14 cellular contexts compared by ENCODE assay signal in the genomic region with DNA sequence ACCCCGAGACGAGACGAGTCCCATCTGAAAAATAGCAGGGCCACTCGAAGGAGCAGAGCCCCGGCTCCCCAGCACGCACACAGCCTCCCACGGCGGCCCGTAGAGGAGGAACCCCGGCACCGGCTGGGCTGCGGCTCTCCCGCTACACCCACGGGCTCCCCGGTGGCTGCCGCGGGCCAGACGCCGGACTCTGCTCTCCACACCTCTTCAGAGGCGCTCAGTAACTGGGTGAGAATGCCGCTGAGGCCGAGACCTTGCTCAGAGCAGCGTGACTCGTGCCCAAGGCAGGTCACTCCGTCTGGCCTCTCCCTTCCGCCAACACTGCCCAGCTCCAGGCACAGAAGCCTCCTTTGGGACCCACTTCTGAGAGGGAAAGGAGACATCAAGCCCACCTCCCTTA. TPM values are rescaled to one million over a fixed set of nuclear protein-coding genes. Genes with fewer than 3 reads are reported as not detected.
A peak's percentile ranks its signal among the peaks of the same experiment; 100 is the strongest.
DNase-seq lines count a peak whose midpoint lies in the region; ATAC-seq, FAIRE-seq and TF ChIP-seq lines count a peak whose summit lies in the region.
"Had no signal": no experiment of that assay in that cellular context is flagged by ENCODE, and none has a peak within 500 bp of the region (broad histone marks: within the 10 kb centered on the region; RNA-seq: fewer than 3 reads in every experiment).

No MANE protein-coding gene starts in this region.

- ATAC-seq in HG03571 (IDR thresholded peaks at IDR 0.05; ENCODE audit: unreplicated experiment) (no peak), GM19452 (IDR thresholded peaks at IDR 0.05; ENCODE audit: unreplicated experiment) (no peak)
- ATAC-seq: mucosa of descending colon had no signal

- no peak for TF ChIP-seq CTCF in kidney (IDR thresholded peaks at IDR 0.05; ENCODE audit: borderline replicate concordance, extremely low read depth, insufficient read depth)

- no peaks in the 10 kb centered on the region for H3K4me1 ChIP-seq in kidney (ENCODE audit: control insufficient read depth in 1 of 2, insufficient read depth in 1 of 2, low read depth in 1 of 2, low read length in 2 of 2)

- no peaks in the 10 kb centered on the region for H3K9me3 ChIP-seq in kidney (ENCODE audit: control insufficient read depth in 1 of 2, low read length in 2 of 2)
- H3K9me3 ChIP-seq: mucosa of descending colon, Peyer's patch had no signal

- peak; percentile 67 for DNase-seq in ELR (ENCODE audit: low read depth)
- DNase-seq in NCI-H226 = peak; percentile 42
- peak; percentile 32 for DNase-seq in renal cortical epithelial cell (ENCODE audit: low read depth)
- DNase-seq in kidney = no peak
- DNase-seq in NCI-H187 treated with DMSO at 0.1 percent for 48 hours (lab: John Stamatoyannopoulos, UW) = no peak
- DNase-seq: activated CD4-positive, alpha-beta T cell treated with anti-CD3 and anti-CD28 coated beads, Interleukin-2, amount 50 U/mL, for 1 hour; amniotic stem cell; NCI-H1105 treated with DMSO at 0.1 percent for 48 hours; NCI-H446 treated with DMSO at 0.1 percent for 48 hours; Peyer's patch had no signal

- FAIRE-seq in kidney (lab: Jason Lieb, UNC) = no peak

- intact Hi-C loops in kidney (cut with DNase I) = no loop called here

- H3K27ac ChIP-seq in cingulate gyrus (ENCODE audit: low read depth, low read length) (peak overlapping the region; percentile 39), kidney (ENCODE audit: low read depth in 2 of 2, low read length in 2 of 2) (no peak overlapping the region)
- H3K27ac ChIP-seq: Peyer's patch had no signal

- no peak overlapping the region for H3K4me3 ChIP-seq in kidney (ENCODE audit: low read length in 2 of 2)
- H3K4me3 ChIP-seq: mucosa of descending colon, Peyer's patch had no signal

- H3K36me3 ChIP-seq in kidney (ENCODE audit: control insufficient read depth in 1 of 2, insufficient read depth in 2 of 2, low read length in 2 of 2) = no peaks in the 10 kb centered on the region

- no peak overlapping the region for H3K9ac ChIP-seq in kidney (ENCODE audit: low read length in 2 of 2)

RNA-seq across cellular contexts. Expression of a gene that starts 34.4 kb away (rescaled TPM):
- total RNA-seq in renal cortical epithelial cell (1.9 and 5.2 TPM in 2 replicates), kidney (42.5 TPM)
- 14.7 TPM for polyA plus RNA-seq in kidney (ENCODE audit: insufficient read depth, low read depth, low replicate concordance)

Comparison
In these comparisons a context has a peak if more than half of its experiments do, and no peak if none do; other contexts are left out.
1. DNase-seq: peak in ELR (single experiment), NCI-H226 (single experiment) and renal cortical epithelial cell (single experiment); none in kidney (single experiment) and NCI-H187 treated with DMSO at 0.1 percent for 48 hours (single experiment).